In genomic region chr1:58816072-58816746, GRCh38 we compare ENCODE assay signal across 1 cellular context.
TF ChIP-seq lines count a peak whose summit lies in the region.

No MANE protein-coding gene starts in this region.

TF ChIP-seq in HepG2, 621 proteins besides CTCF, POLR2A, EP300 and RAD21 (continued from another document and continues in another):
- TF ChIP-seq, protein P1, sequence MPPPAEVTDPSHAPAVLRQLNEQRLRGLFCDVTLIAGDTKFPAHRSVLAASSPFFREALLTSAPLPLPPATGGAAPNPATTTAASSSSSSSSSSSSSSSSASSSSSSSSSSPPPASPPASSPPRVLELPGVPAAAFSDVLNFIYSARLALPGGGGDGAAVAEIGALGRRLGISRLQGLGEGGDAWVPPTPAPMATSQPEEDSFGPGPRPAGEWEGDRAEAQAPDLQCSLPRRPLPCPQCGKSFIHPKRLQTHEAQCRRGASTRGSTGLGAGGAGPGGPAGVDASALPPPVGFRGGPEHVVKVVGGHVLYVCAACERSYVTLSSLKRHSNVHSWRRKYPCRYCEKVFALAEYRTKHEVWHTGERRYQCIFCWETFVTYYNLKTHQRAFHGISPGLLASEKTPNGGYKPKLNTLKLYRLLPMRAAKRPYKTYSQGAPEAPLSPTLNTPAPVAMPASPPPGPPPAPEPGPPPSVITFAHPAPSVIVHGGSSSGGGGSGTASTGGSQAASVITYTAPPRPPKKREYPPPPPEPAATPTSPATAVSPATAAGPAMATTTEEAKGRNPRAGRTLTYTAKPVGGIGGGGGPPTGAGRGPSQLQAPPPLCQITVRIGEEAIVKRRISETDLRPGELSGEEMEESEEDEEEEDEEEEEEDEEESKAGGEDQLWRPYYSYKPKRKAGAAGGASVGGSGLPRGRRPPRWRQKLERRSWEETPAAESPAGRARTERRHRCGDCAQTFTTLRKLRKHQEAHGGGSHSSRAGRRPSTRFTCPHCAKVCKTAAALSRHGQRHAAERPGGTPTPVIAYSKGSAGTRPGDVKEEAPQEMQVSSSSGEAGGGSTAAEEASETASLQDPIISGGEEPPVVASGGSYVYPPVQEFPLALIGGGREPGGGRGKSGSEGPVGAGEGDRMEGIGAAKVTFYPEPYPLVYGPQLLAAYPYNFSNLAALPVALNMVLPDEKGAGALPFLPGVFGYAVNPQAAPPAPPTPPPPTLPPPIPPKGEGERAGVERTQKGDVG (CRISPR knock-in tag; IDR thresholded peaks at IDR 0.05; ENCODE audit: borderline replicate concordance): no peak
- TF ChIP-seq SIN3A (IDR thresholded peaks at IDR 0.05; ENCODE audit: borderline replicate concordance, low read depth, low read length) (peak; percentile 58; the same call in 1 of the 2 replicates), ZBTB7B (CRISPR knock-in tag; IDR thresholded peaks at IDR 0.05) (peak; percentile 70), ZFP90 (CRISPR knock-in tag; IDR thresholded peaks at IDR 0.05; ENCODE audit: borderline replicate concordance) (peak; percentile 53; the same call in 1 of the 2 replicates), ZNF629 (CRISPR knock-in tag; conservative IDR thresholded peaks at IDR 0.05) (peak; percentile 93), NRL (CRISPR knock-in tag; IDR thresholded peaks at IDR 0.05; ENCODE audit: borderline replicate concordance) (peak; percentile 57; the same call in 1 of the 2 replicates), ZNF761 (CRISPR knock-in tag; conservative IDR thresholded peaks at IDR 0.05) (peak; percentile 73; the same call in 1 of the 2 replicates), ZNF883 (CRISPR knock-in tag; IDR thresholded peaks at IDR 0.05; ENCODE audit: not compliant biosample characterization) (peak; percentile 54), KDM5B (CRISPR knock-in tag; IDR thresholded peaks at IDR 0.05; ENCODE audit: borderline replicate concordance) (peak; percentile 75; the same call in 1 of the 2 replicates), ZNF564 (CRISPR knock-in tag; IDR thresholded peaks at IDR 0.05) (peak; percentile 40; the same call in 1 of the 2 replicates), DNMT3B (CRISPR knock-in tag; conservative IDR thresholded peaks at IDR 0.05) (no peak), HHEX (CRISPR knock-in tag; IDR thresholded peaks at IDR 0.05) (no peak), ZNF746 (CRISPR knock-in tag; IDR thresholded peaks at IDR 0.05) (peak; percentile 38; the same call in 1 of the 2 replicates), KMT2A (CRISPR knock-in tag; IDR thresholded peaks at IDR 0.05) (peak; percentile 65; the same call in 1 of the 2 replicates), ZNF205 (CRISPR knock-in tag; IDR thresholded peaks at IDR 0.05) (peak; percentile 43; the same call in 1 of the 2 replicates), ZBTB3 (CRISPR knock-in tag; IDR thresholded peaks at IDR 0.05; ENCODE audit: borderline replicate concordance, low read depth) (no peak), ZNF543 (CRISPR knock-in tag; IDR thresholded peaks at IDR 0.05) (peak; percentile 62; the same call in 1 of the 2 replicates), ZNF639 (CRISPR knock-in tag; conservative IDR thresholded peaks at IDR 0.05) (peak; percentile 77), ZNF777 (CRISPR knock-in tag; IDR thresholded peaks at IDR 0.05) (peak; percentile 51; the same call in 1 of the 2 replicates), RFX1 (IDR thresholded peaks at IDR 0.05) (no peak), IKZF5 (CRISPR knock-in tag; IDR thresholded peaks at IDR 0.05) (peak; percentile 55; the same call in 1 of the 2 replicates), ZNF431 (CRISPR knock-in tag; IDR thresholded peaks at IDR 0.05; ENCODE audit: borderline replicate concordance, low read depth) (0 out of 2 replicates have a peak, but pooled peaks have one; percentile 32), GFI1 (CRISPR knock-in tag; IDR thresholded peaks at IDR 0.05; ENCODE audit: borderline replicate concordance) (peak; percentile 29; the same call in 1 of the 2 replicates), ZBTB2 (CRISPR knock-in tag; IDR thresholded peaks at IDR 0.05; ENCODE audit: low read depth) (peak; percentile 35; the same call in 1 of the 2 replicates), PITX1 (CRISPR knock-in tag; IDR thresholded peaks at IDR 0.05) (0 out of 2 replicates have a peak, but pooled peaks have one; percentile 33), ERF (CRISPR knock-in tag; IDR thresholded peaks at IDR 0.05) (0 out of 2 replicates have a peak, but pooled peaks have one; percentile 22), ZFX (CRISPR knock-in tag; IDR thresholded peaks at IDR 0.05; ENCODE audit: low read depth) (peak; percentile 72), SOX13 (IDR thresholded peaks at IDR 0.05) (no peak), SOX13 (CRISPR knock-in tag; conservative IDR thresholded peaks at IDR 0.05 in 1 of 2, IDR thresholded peaks at IDR 0.05 in 1 of 2) (peak in 1 of 2 experiments; percentile 39; a peak in 1 of 4 replicates)
- TF ChIP-seq, protein P2, sequence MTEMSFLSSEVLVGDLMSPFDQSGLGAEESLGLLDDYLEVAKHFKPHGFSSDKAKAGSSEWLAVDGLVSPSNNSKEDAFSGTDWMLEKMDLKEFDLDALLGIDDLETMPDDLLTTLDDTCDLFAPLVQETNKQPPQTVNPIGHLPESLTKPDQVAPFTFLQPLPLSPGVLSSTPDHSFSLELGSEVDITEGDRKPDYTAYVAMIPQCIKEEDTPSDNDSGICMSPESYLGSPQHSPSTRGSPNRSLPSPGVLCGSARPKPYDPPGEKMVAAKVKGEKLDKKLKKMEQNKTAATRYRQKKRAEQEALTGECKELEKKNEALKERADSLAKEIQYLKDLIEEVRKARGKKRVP (CRISPR knock-in tag; IDR thresholded peaks at IDR 0.05): 0 out of 4 replicates have a peak, but pooled peaks of 1 of the 2 experiments have one; percentile 37
- TF ChIP-seq, protein P3, sequence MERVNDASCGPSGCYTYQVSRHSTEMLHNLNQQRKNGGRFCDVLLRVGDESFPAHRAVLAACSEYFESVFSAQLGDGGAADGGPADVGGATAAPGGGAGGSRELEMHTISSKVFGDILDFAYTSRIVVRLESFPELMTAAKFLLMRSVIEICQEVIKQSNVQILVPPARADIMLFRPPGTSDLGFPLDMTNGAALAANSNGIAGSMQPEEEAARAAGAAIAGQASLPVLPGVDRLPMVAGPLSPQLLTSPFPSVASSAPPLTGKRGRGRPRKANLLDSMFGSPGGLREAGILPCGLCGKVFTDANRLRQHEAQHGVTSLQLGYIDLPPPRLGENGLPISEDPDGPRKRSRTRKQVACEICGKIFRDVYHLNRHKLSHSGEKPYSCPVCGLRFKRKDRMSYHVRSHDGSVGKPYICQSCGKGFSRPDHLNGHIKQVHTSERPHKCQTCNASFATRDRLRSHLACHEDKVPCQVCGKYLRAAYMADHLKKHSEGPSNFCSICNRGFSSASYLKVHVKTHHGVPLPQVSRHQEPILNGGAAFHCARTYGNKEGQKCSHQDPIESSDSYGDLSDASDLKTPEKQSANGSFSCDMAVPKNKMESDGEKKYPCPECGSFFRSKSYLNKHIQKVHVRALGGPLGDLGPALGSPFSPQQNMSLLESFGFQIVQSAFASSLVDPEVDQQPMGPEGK (CRISPR knock-in tag; IDR thresholded peaks at IDR 0.05): peak; percentile 80
- TF ChIP-seq, protein P4, sequence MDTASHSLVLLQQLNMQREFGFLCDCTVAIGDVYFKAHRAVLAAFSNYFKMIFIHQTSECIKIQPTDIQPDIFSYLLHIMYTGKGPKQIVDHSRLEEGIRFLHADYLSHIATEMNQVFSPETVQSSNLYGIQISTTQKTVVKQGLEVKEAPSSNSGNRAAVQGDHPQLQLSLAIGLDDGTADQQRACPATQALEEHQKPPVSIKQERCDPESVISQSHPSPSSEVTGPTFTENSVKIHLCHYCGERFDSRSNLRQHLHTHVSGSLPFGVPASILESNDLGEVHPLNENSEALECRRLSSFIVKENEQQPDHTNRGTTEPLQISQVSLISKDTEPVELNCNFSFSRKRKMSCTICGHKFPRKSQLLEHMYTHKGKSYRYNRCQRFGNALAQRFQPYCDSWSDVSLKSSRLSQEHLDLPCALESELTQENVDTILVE (CRISPR knock-in tag; IDR thresholded peaks at IDR 0.05): peak; percentile 35; the same call in 1 of the 2 replicates
- TF ChIP-seq, protein P5, sequence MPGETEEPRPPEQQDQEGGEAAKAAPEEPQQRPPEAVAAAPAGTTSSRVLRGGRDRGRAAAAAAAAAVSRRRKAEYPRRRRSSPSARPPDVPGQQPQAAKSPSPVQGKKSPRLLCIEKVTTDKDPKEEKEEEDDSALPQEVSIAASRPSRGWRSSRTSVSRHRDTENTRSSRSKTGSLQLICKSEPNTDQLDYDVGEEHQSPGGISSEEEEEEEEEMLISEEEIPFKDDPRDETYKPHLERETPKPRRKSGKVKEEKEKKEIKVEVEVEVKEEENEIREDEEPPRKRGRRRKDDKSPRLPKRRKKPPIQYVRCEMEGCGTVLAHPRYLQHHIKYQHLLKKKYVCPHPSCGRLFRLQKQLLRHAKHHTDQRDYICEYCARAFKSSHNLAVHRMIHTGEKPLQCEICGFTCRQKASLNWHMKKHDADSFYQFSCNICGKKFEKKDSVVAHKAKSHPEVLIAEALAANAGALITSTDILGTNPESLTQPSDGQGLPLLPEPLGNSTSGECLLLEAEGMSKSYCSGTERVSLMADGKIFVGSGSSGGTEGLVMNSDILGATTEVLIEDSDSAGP (CRISPR knock-in tag; IDR thresholded peaks at IDR 0.05; ENCODE audit: borderline replicate concordance): peak; percentile 60; the same call in 1 of the 2 replicates
- TF ChIP-seq, protein P6, sequence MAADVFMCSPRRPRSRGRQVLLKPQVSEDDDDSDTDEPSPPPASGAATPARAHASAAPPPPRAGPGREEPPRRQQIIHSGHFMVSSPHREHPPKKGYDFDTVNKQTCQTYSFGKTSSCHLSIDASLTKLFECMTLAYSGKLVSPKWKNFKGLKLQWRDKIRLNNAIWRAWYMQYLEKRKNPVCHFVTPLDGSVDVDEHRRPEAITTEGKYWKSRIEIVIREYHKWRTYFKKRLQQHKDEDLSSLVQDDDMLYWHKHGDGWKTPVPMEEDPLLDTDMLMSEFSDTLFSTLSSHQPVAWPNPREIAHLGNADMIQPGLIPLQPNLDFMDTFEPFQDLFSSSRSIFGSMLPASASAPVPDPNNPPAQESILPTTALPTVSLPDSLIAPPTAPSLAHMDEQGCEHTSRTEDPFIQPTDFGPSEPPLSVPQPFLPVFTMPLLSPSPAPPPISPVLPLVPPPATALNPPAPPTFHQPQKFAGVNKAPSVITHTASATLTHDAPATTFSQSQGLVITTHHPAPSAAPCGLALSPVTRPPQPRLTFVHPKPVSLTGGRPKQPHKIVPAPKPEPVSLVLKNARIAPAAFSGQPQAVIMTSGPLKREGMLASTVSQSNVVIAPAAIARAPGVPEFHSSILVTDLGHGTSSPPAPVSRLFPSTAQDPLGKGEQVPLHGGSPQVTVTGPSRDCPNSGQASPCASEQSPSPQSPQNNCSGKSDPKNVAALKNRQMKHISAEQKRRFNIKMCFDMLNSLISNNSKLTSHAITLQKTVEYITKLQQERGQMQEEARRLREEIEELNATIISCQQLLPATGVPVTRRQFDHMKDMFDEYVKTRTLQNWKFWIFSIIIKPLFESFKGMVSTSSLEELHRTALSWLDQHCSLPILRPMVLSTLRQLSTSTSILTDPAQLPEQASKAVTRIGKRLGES (CRISPR knock-in tag; IDR thresholded peaks at IDR 0.05; ENCODE audit: borderline replicate concordance): no peak
- TF ChIP-seq, protein P7, sequence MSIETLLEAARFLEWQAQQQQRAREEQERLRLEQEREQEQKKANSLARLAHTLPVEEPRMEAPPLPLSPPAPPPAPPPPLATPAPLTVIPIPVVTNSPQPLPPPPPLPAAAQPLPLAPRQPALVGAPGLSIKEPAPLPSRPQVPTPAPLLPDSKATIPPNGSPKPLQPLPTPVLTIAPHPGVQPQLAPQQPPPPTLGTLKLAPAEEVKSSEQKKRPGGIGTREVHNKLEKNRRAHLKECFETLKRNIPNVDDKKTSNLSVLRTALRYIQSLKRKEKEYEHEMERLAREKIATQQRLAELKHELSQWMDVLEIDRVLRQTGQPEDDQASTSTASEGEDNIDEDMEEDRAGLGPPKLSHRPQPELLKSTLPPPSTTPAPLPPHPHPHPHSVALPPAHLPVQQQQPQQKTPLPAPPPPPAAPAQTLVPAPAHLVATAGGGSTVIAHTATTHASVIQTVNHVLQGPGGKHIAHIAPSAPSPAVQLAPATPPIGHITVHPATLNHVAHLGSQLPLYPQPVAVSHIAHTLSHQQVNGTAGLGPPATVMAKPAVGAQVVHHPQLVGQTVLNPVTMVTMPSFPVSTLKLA (IDR thresholded peaks at IDR 0.05): no peak
- TF ChIP-seq, protein P8, sequence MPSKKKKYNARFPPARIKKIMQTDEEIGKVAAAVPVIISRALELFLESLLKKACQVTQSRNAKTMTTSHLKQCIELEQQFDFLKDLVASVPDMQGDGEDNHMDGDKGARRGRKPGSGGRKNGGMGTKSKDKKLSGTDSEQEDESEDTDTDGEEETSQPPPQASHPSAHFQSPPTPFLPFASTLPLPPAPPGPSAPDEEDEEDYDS (CRISPR knock-in tag; IDR thresholded peaks at IDR 0.05): no peak
